1 cellular context compared by ENCODE assay signal in the genomic region with DNA sequence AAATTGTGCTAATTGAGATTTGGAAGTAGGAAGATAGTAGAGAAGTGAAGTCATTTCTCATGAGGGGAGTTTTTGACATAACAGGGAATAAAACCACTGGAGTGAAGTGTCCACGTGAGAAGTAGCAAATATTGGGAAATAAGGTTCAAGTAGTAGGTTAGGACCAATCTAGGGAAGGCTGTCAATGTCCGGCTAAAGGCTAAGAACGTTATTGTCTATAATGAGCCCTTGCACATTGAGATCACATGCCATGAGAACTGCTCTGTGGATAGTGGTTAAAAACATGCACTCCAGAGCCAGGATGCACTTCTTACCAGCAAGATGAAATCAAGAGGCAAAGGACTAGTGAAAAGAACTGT.
TF ChIP-seq lines count a peak whose summit lies in the region.

No MANE protein-coding gene starts in this region.

TF ChIP-seq in IMR-90, 13 proteins besides CTCF, POLR2A, EP300 and RAD21:
- no peak for TF ChIP-seq RCOR1 (IDR thresholded peaks at IDR 0.05; ENCODE audit: insufficient replicate concordance, low read length)
- TF ChIP-seq BHLHE40 (IDR thresholded peaks at IDR 0.05; ENCODE audit: low read depth, low read length): no peak
- no peak for TF ChIP-seq MAZ (IDR thresholded peaks at IDR 0.05; ENCODE audit: borderline replicate concordance, low read depth, low read length)
- TF ChIP-seq NFE2L2 (IDR thresholded peaks at IDR 0.05; ENCODE audit: low read depth, low read length): no peak
- TF ChIP-seq CEBPB (IDR thresholded peaks at IDR 0.05; ENCODE audit: low read depth, low read length): no peak
- TF ChIP-seq MXI1 (IDR thresholded peaks at IDR 0.05; ENCODE audit: borderline replicate concordance, low read depth, low read length): no peak
- TF ChIP-seq RFX5 (IDR thresholded peaks at IDR 0.05; ENCODE audit: low read depth, low read length): no peak
